Comparison of ENCODE assay signal across 38 cellular contexts in the genomic region with DNA sequence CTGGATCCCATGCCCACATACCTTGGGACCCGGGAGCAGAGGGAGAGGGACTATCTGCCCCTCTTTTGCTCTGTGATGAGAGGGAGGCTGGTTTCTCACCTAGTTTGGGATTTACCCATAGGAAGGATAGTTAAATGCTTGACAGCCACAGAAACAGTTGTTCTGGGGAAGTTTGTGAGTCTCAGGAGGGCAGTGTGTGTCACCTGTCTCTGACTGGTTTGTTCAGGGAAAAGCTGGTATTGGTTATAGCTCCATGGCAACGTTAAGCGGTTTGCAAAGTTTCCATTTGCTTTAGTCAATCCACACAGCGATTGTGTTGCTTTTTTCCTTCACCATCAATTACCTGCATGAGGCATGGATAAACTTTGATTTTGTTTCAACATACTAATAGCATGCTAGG. TPM values are rescaled to one million over a fixed set of nuclear protein-coding genes. Genes with fewer than 3 reads are reported as not detected.
"Had no signal": no experiment of that assay in that cellular context is flagged by ENCODE, and none has a peak within 500 bp of the region (broad histone marks: within the 10 kb centered on the region; RNA-seq: fewer than 3 reads in every experiment).

No MANE protein-coding gene starts in this region.

- H3K27ac ChIP-seq: esophagus squamous epithelium, heart right ventricle, left lung, neutrophil, pancreas, right lobe of liver, stomach, thyroid gland, vagina had no signal

- H3K4me3 Mint-ChIP-seq: effector memory CD8-positive, alpha-beta T cell; mesothelial cell of epicardium; naive B cell; natural killer cell treated with Interleukin-12 subunit alpha and Interleukin-12 subunit beta and Interleukin-15 and Interleukin-18, amount 100 ng/mL, for 72 hours; neural crest cell had no signal

- H3K27ac Mint-ChIP-seq: effector memory CD8-positive, alpha-beta T cell; mesothelial cell of epicardium; naive B cell; natural killer cell treated with Interleukin-12 subunit alpha and Interleukin-12 subunit beta and Interleukin-15 and Interleukin-18, amount 100 ng/mL, for 72 hours had no signal

- H3K9me3 Mint-ChIP-seq: effector memory CD8-positive, alpha-beta T cell; mesothelial cell of epicardium; naive B cell; natural killer cell treated with Interleukin-12 subunit alpha and Interleukin-12 subunit beta and Interleukin-15 and Interleukin-18, amount 100 ng/mL, for 72 hours; neural crest cell had no signal

- H3K27me3 ChIP-seq: pancreas, thyroid gland, vagina had no signal

- ATAC-seq: effector memory CD8-positive, alpha-beta T cell; heart right ventricle; left cardiac atrium; left lung; mucosa of descending colon; natural killer cell treated with Interleukin-12 subunit alpha and Interleukin-12 subunit beta and Interleukin-15 and Interleukin-18, amount 100 ng/mL, for 72 hours; pancreas; right lobe of liver had no signal

- H3K4me3 ChIP-seq: esophagus squamous epithelium, heart right ventricle, left lung, mucosa of descending colon, pancreas, right lobe of liver, stomach, thyroid gland, vagina had no signal

- H3K36me3 ChIP-seq: esophagus squamous epithelium, heart right ventricle, left lung, neutrophil, pancreas, right lobe of liver, stomach, thyroid gland, vagina had no signal

- FAIRE-seq: endometrium, islet of Langerhans, pancreas, small intestine had no signal

- H3K4me1 ChIP-seq: pancreas, right lobe of liver had no signal

- H3K9me3 ChIP-seq: esophagus squamous epithelium, heart right ventricle, left lung, mucosa of descending colon, neutrophil, pancreas, right lobe of liver, stomach, thyroid gland, vagina had no signal

- DNase-seq: cortex of kidney; effector memory CD8-positive, alpha-beta T cell; erythroblast; esophagus squamous epithelium; foreskin melanocyte; glutamatergic neuron; heart right ventricle; hippocampal formation; left cardiac atrium; left lung; mesenchymal stem cell; mucosa of descending colon; naive B cell; pancreas; retina; right lobe of liver; small intestine; stimulated activated CD4-positive, alpha-beta T cell treated with anti-CD3 and anti-CD28 coated beads, Interleukin-15, amount 100 ng/mL, for 24 hours; stimulated activated CD4-positive, alpha-beta T cell treated with anti-CD3 and anti-CD28 coated beads, Interleukin-4, amount 100 ng/mL, for 1 hour; stimulated activated CD8-positive, alpha-beta memory T cell treated with anti-CD3 and anti-CD28 coated beads, Interleukin-4, amount 100 ng/mL, for 48 hours; stomach; thyroid gland; trophoblast cell had no signal

RNA-seq across cellular contexts. Expression of gene ANKRD34C, which starts 24.7 kb away (rescaled TPM):
- total RNA-seq: dermis microvascular lymphatic vessel endothelial cell; esophagus squamous epithelium; kidney epithelial cell; left lung; lower leg skin; lung microvascular endothelial cell; mesothelial cell of epicardium; natural killer cell treated with Interleukin-12 subunit alpha and Interleukin-12 subunit beta and Interleukin-15 and Interleukin-18, amount 100 ng/mL, for 72 hours; neural crest cell; omental fat pad; pulmonary artery endothelial cell; right lobe of liver; stomach; subcutaneous adipose tissue; ureter had no signal
- polyA plus RNA-seq: stomach had no signal
